ENCODE assay signal across 1 cellular context in genomic region chr16:85902366-85903155, GRCh38.
TF ChIP-seq lines count a peak whose summit lies in the region.

No MANE protein-coding gene starts in this region.

TF ChIP-seq in liver, 16 proteins besides CTCF, POLR2A, EP300 and RAD21 (continued from another document):
- TF ChIP-seq ZBTB33 (IDR thresholded peaks at IDR 0.05) (no peak), TAF1 (conservative IDR thresholded peaks at IDR 0.05) (no peak), HNF4G (IDR thresholded peaks at IDR 0.05) (no peak), REST (IDR thresholded peaks at IDR 0.05) (no peak), JUND (IDR thresholded peaks at IDR 0.05) (no peak), GABPA (IDR thresholded peaks at IDR 0.05 in 1 of 2, conservative IDR thresholded peaks at IDR 0.05 in 1 of 2) (no peak), RXRA (IDR thresholded peaks at IDR 0.05) (no peak), NR2F2 (IDR thresholded peaks at IDR 0.05) (no peak), EGR1 (IDR thresholded peaks at IDR 0.05; ENCODE audit: low read depth in 2 of 2) (no peak)
